ENCODE assay signal across 17 cellular contexts in genomic region chr7:22549051-22549450, GRCh38. TPM values are rescaled to one million over a fixed set of nuclear protein-coding genes. Genes with fewer than 3 reads are reported as not detected.
DNase-seq lines count a peak whose midpoint lies in the region; ATAC-seq and TF ChIP-seq lines count a peak whose summit lies in the region.
"Had no signal": no experiment of that assay in that cellular context is flagged by ENCODE, and none has a peak within 500 bp of the region (broad histone marks: within the 10 kb centered on the region; RNA-seq: fewer than 3 reads in every experiment).

No MANE protein-coding gene starts in this region.

- H3K36me3 ChIP-seq in ectodermal cell (ENCODE audit: control insufficient read depth, insufficient read depth, low read length) = no peaks in the 10 kb centered on the region
- H3K36me3 ChIP-seq: esophagus muscularis mucosa, thoracic aorta had no signal

- intact Hi-C loops in MCF 10A (cut with micrococcal nuclease) = no loop called here

- H3K27ac ChIP-seq in ectodermal cell (ENCODE audit: insufficient read depth, low read depth, low read length, poor library complexity, severe bottlenecking) = no peak overlapping the region
- H3K27ac ChIP-seq: esophagus muscularis mucosa, thoracic aorta had no signal

- peaks cover 19% of the 10 kb centered on the region for H3K27me3 ChIP-seq in ectodermal cell (ENCODE audit: control insufficient read depth, insufficient read depth, low read length, poor library complexity, severe bottlenecking)

- TF ChIP-seq CTCF in mesothelial cell of epicardium (IDR thresholded peaks at IDR 0.05; ENCODE audit: unreplicated experiment) (no peak), MCF 10A (IDR thresholded peaks at IDR 0.05; ENCODE audit: unreplicated experiment) (no peak)

- DNase-seq in AG20443 (ENCODE audit: low spot score) = peak; percentile 2
- DNase-seq in HEK293T (ENCODE audit: extremely low spot score) = no peak
- no peak for DNase-seq in mesothelial cell of epicardium (ENCODE audit: low spot score in 2 of 2, unreplicated experiment in 2 of 2)
- no peak for DNase-seq in MCF 10A (ENCODE audit: unreplicated experiment)
- DNase-seq in stimulated activated CD4-positive, alpha-beta T cell treated with anti-CD3 and anti-CD28 coated beads, Interleukin-12 subunit alpha, Interleukin-12 subunit beta, amount 100 ng/mL, for 4 hours = no peak
- DNase-seq: activated CD4-positive, CD25-positive, alpha-beta regulatory T cell; activated CD8-positive, alpha-beta memory T cell treated with anti-CD3 and anti-CD28 coated beads, Interleukin-2, amount 50 U/mL, for 4 hours; DMS79 treated with DMSO at 0.1 percent for 48 hours; NCI-H2171 treated with DMSO at 0.1 percent for 48 hours; SW 1271 had no signal

- peaks cover 43% of the 10 kb centered on the region for H3K27me3 Mint-ChIP-seq in mesothelial cell of epicardium (ENCODE audit: low read depth)
- peaks cover 84% of the 10 kb centered on the region for H3K27me3 Mint-ChIP-seq in MCF 10A (ENCODE audit: insufficient read depth, unreplicated experiment)

- WGBS in ectodermal cell, 2 experiments = 64 to 68% methylated on average over 5 of the region's 5 CpGs

- H3K4me1 Mint-ChIP-seq in mesothelial cell of epicardium (peaks cover 22% of the 10 kb centered on the region), MCF 10A (ENCODE audit: insufficient read depth, unreplicated experiment) (no peaks in the 10 kb centered on the region)

- no peaks in the 10 kb centered on the region for H3K4me1 ChIP-seq in ectodermal cell (ENCODE audit: control insufficient read depth, insufficient read depth, low read length)

- POLR2A ChIA-PET in HEK293T (lab: Yijun Ruan, JAX) = no interaction called here
- POLR2A ChIA-PET in MCF 10A (lab: Yijun Ruan, JAX) = no interaction called here

- CTCF ChIA-PET in HEK293T (lab: Yijun Ruan, JAX) (interaction anchor here (0.9 kb wide), 1 partner anchor 11 kb away, joined by 3 read pairs; no protein-coding TSS in a partner anchor), MCF 10A (lab: Yijun Ruan, JAX) (no interaction called here)

- H3K4me3 ChIP-seq in ectodermal cell (ENCODE audit: insufficient read depth, low read depth, low read length) = peak overlapping the region; percentile 47
- H3K4me3 ChIP-seq: lung had no signal

- BruUV-seq in MCF 10A (replicated peaks; lab: Mats Ljungman, UMichigan) = no TSS peak

- ATAC-seq in GM18870 (IDR thresholded peaks at IDR 0.05; ENCODE audit: unreplicated experiment) (no peak), GM21619 (IDR thresholded peaks at IDR 0.05; ENCODE audit: unreplicated experiment) (no peak)
- ATAC-seq: activated naive CD4-positive, alpha-beta T cell treated with anti-CD3 and anti-CD28 coated beads, Interleukin-2, amount 50 U/mL, for 72 hours had no signal

- no peaks in the 10 kb centered on the region for H3K36me3 Mint-ChIP-seq in mesothelial cell of epicardium
- no peaks in the 10 kb centered on the region for H3K36me3 Mint-ChIP-seq in MCF 10A (ENCODE audit: insufficient read depth, unreplicated experiment)

- H3K9me3 Mint-ChIP-seq in mesothelial cell of epicardium (no peaks in the 10 kb centered on the region), MCF 10A (ENCODE audit: unreplicated experiment) (no peaks in the 10 kb centered on the region)
- H3K9me3 Mint-ChIP-seq: activated naive CD4-positive, alpha-beta T cell treated with anti-CD3 and anti-CD28 coated beads, Interleukin-2, amount 50 U/mL, for 72 hours had no signal

- H3K27ac Mint-ChIP-seq in mesothelial cell of epicardium (no peak overlapping the region), MCF 10A (ENCODE audit: low read depth, unreplicated experiment) (no peak overlapping the region)

- peak overlapping the region; percentile 78 for H3K4me3 Mint-ChIP-seq in mesothelial cell of epicardium
- H3K4me3 Mint-ChIP-seq in MCF 10A (ENCODE audit: unreplicated experiment) = no peak overlapping the region

- no peaks in the 10 kb centered on the region for H3K9me3 ChIP-seq in ectodermal cell (ENCODE audit: control insufficient read depth, low read length)
- H3K9me3 ChIP-seq: esophagus muscularis mucosa, thoracic aorta had no signal

TF ChIP-seq in HEK293T, 16 proteins besides CTCF, POLR2A, EP300 and RAD21:
- peak; percentile 63; the same call in 1 of the 2 replicates for TF ChIP-seq ZNF384 (IDR thresholded peaks at IDR 0.05)
- TF ChIP-seq BHLHE40 (IDR thresholded peaks at IDR 0.05; ENCODE audit: borderline replicate concordance) = no peak
TF ChIP-seq in HEK293T: peak in this region for 1.

RNA-seq across cellular contexts. Expression of gene STEAP1B, which starts 49.1 kb away (rescaled TPM):
- 0.61 TPM for polyA plus RNA-seq in ectodermal cell (2013, experiment 1 of 4)
- 0.84 TPM for polyA plus RNA-seq in ectodermal cell (2013, experiment 2 of 4)
- 0.59 TPM for polyA plus RNA-seq in ectodermal cell (2013, experiment 3 of 4)
- polyA plus RNA-seq in ectodermal cell (2013, experiment 4 of 4) = 0.36 TPM
- 0.29 to 0.58 TPM in 2 of 3 replicates, not detected in the other for total RNA-seq in mesothelial cell of epicardium
- not detected in 2 replicates for total RNA-seq in MCF 10A (2022)
- total RNA-seq: activated naive CD4-positive, alpha-beta T cell treated with anti-CD3 and anti-CD28 coated beads, Interleukin-2, amount 50 U/mL, for 72 hours had no signal
